10 cellular contexts compared by ENCODE assay signal in the genomic region with DNA sequence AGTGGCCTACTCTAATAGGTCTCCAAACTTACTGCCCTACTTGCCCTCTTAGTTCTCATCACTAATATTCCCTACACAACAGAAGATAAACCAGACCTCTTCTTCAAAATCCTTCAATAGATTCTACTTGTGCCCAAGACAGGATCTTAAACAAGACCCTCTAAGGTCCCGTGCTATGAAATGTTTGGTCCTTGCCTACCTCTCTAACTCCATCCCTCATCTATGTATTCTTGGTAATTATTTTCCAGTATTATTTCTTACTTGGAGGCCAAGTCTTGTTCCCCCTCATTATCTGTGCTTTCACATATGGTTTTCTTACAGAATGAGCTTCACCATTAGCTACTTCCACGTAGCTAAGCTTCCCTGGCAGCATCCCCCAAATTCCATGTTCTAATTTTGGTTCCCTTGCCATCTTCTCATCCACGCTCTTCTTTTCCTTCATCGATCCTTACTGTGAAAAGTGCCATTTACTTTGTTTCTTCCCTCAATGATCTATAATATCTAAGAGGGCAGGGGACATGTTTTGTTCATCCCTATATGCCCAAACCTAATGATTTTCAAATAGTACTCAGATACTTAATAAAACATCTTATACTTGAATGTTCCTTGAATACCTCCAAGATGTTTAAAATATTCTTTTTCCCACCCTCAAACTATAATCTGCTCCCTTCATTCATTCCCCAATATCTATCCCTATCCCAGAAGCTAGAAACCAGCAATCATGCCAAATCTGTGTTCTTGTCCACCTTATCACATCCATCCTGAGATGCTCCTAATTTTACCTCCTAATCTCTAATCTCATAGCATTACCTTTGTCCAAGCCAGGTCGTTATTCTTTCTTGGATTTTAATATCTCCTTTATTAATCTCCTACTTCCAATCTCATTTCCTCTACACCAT. TPM values are rescaled to one million over a fixed set of nuclear protein-coding genes. Genes with fewer than 3 reads are reported as not detected.
DNase-seq lines count a peak whose midpoint lies in the region; ATAC-seq, FAIRE-seq and TF ChIP-seq lines count a peak whose summit lies in the region.
"Had no signal": no experiment of that assay in that cellular context is flagged by ENCODE, and none has a peak within 500 bp of the region (broad histone marks: within the 10 kb centered on the region; RNA-seq: fewer than 3 reads in every experiment).

No MANE protein-coding gene starts in this region.

- peak in 1 of 2 donors; percentile 1 for ATAC-seq in activated T-cell treated with anti-CD3 and anti-CD28 coated beads, Interleukin-2, amount 50 U/mL, for 72 hours (replicated peaks in 1 of 2)
- ATAC-seq in T-cell (replicated peaks in 1 of 4) (no peak), GM19467 (IDR thresholded peaks at IDR 0.05; ENCODE audit: unreplicated experiment) (no peak)
- ATAC-seq in stimulated activated naive B cell treated with anti-CD40 and anti-IgM and Interleukin-4, amounts not matched to agents 10 μg/mL and 1 μg/mL and 100 μg/mL, for 72 hours (replicated peaks): no peak

- no peaks in the 10 kb centered on the region for H3K27me3 Mint-ChIP-seq in activated T-cell treated with anti-CD3 and anti-CD28 coated beads, Interleukin-2, amount 50 U/mL, for 72 hours (ENCODE audit: low read depth)
- no peaks in the 10 kb centered on the region for H3K27me3 Mint-ChIP-seq in T-cell
- no peaks in the 10 kb centered on the region for H3K27me3 Mint-ChIP-seq in stimulated activated naive B cell treated with anti-CD40 and anti-IgM and Interleukin-4, amounts not matched to agents 10 μg/mL and 1 μg/mL and 100 μg/mL, for 72 hours

- H3K27ac Mint-ChIP-seq in activated T-cell treated with anti-CD3 and anti-CD28 coated beads, Interleukin-2, amount 50 U/mL, for 72 hours: peak overlapping the region; percentile 86
- peak overlapping the region in 1 of 2 donors; percentile 8 for H3K27ac Mint-ChIP-seq in T-cell
- peak overlapping the region; percentile 27 for H3K27ac Mint-ChIP-seq in stimulated activated naive B cell treated with anti-CD40 and anti-IgM and Interleukin-4, amounts not matched to agents 10 μg/mL and 1 μg/mL and 100 μg/mL, for 72 hours

- H3K27ac ChIP-seq in kidney (ENCODE audit: low read depth in 2 of 2, low read length in 2 of 2): no peak overlapping the region

- no peaks in the 10 kb centered on the region for H3K27me3 ChIP-seq in endocrine pancreas (ENCODE audit: control insufficient read depth, insufficient read depth, low read length)

- peaks cover 94% of the 10 kb centered on the region for H3K4me1 Mint-ChIP-seq in activated T-cell treated with anti-CD3 and anti-CD28 coated beads, Interleukin-2, amount 50 U/mL, for 72 hours (ENCODE audit: low read depth)
- peaks cover 87 to 91% (median 87%) of the 10 kb centered on the region in 3 donors for H3K4me1 Mint-ChIP-seq in T-cell
- H3K4me1 Mint-ChIP-seq in stimulated activated naive B cell treated with anti-CD40 and anti-IgM and Interleukin-4, amounts not matched to agents 10 μg/mL and 1 μg/mL and 100 μg/mL, for 72 hours: peaks cover 47 to 82% of the 10 kb centered on the region in 2 donors

- H3K9ac ChIP-seq in endocrine pancreas (ENCODE audit: control insufficient read depth, insufficient read depth, low read length) (no peak overlapping the region), kidney (ENCODE audit: low read length in 2 of 2) (peak overlapping the region in 1 of 2 donors; percentile 42)

- H3K9me3 ChIP-seq in endocrine pancreas (ENCODE audit: control insufficient read depth, low read length) (no peaks in the 10 kb centered on the region), kidney (ENCODE audit: control insufficient read depth in 1 of 2, low read length in 2 of 2) (no peaks in the 10 kb centered on the region)

- TF ChIP-seq CTCF in GM10248 (IDR thresholded peaks at IDR 0.05; ENCODE audit: control extremely low read depth, extremely low read depth, low read depth, missing control alignments) (no peak), kidney (IDR thresholded peaks at IDR 0.05; ENCODE audit: borderline replicate concordance, extremely low read depth, insufficient read depth) (no peak)

- peaks cover 40 to 68% of the 10 kb centered on the region in 2 donors for H3K36me3 Mint-ChIP-seq in activated T-cell treated with anti-CD3 and anti-CD28 coated beads, Interleukin-2, amount 50 U/mL, for 72 hours (ENCODE audit: insufficient read depth in 2 of 2)
- H3K36me3 Mint-ChIP-seq in T-cell: peaks cover 58% of the 10 kb centered on the region
- H3K36me3 Mint-ChIP-seq in stimulated activated naive B cell treated with anti-CD40 and anti-IgM and Interleukin-4, amounts not matched to agents 10 μg/mL and 1 μg/mL and 100 μg/mL, for 72 hours: peaks cover 42 to 73% of the 10 kb centered on the region in 2 donors

- no peaks in the 10 kb centered on the region for H3K36me3 ChIP-seq in endocrine pancreas (ENCODE audit: control insufficient read depth, insufficient read depth, low read length)
- H3K36me3 ChIP-seq in kidney (ENCODE audit: control insufficient read depth in 1 of 2, insufficient read depth in 2 of 2, low read length in 2 of 2): peaks cover 20 to 42% of the 10 kb centered on the region in 2 donors

- intact Hi-C loops in kidney (cut with DNase I): no loop called here

- CTCF ChIA-PET in T-cell (lab: Charles Lee): interaction anchor here in 1 of 2 donors (0.6 kb wide), 1 partner anchor 43 kb away, joined by 3 read pairs; no protein-coding TSS in a partner anchor
- CTCF ChIA-PET in GM10248 (lab: Yijun Ruan, JAX): no interaction called here

- no peak for DNase-seq in activated T-cell treated with anti-CD3 and anti-CD28 coated beads, Interleukin-2, amount 50 U/mL, for 72 hours
- DNase-seq in activated T-cell treated with anti-CD3 and anti-CD28 coated beads for 4 hours (no peak), T-cell (no peak), GM10248 (ENCODE audit: extremely low spot score) (no peak), kidney (no peak)
- no peak for DNase-seq in stimulated activated naive B cell treated with anti-CD40 and anti-IgM and Interleukin-4, amounts not matched to agents 10 μg/mL and 1 μg/mL and 100 μg/mL, for 72 hours
- DNase-seq: central memory CD4-positive, alpha-beta T cell; GF-D8 had no signal

- POLR2A ChIA-PET in T-cell (lab: Charles Lee): interaction anchor here (0.6 to 7.2 kb wide), 5 partner anchors 7 to 771 kb away, joined by 3 to 88 read pairs (median 4); no protein-coding TSS in a partner anchor
- POLR2A ChIA-PET in GM10248 (lab: Yijun Ruan, JAX): interaction anchor here (0.6 kb wide), 1 partner anchor 11 kb away, joined by 3 read pairs; no protein-coding TSS in a partner anchor

- H3K4me1 ChIP-seq in endocrine pancreas (ENCODE audit: control insufficient read depth, insufficient read depth, low read length) (peaks cover 31% of the 10 kb centered on the region), kidney (ENCODE audit: control insufficient read depth in 1 of 2, insufficient read depth in 1 of 2, low read depth in 1 of 2, low read length in 2 of 2) (peaks cover 26 to 30% of the 10 kb centered on the region in 2 donors)

- no peaks in the 10 kb centered on the region for H3K9me3 Mint-ChIP-seq in activated T-cell treated with anti-CD3 and anti-CD28 coated beads, Interleukin-2, amount 50 U/mL, for 72 hours
- H3K9me3 Mint-ChIP-seq in T-cell: no peaks in the 10 kb centered on the region
- no peaks in the 10 kb centered on the region for H3K9me3 Mint-ChIP-seq in stimulated activated naive B cell treated with anti-CD40 and anti-IgM and Interleukin-4, amounts not matched to agents 10 μg/mL and 1 μg/mL and 100 μg/mL, for 72 hours

- H3K4me3 ChIP-seq in endocrine pancreas (ENCODE audit: control insufficient read depth, insufficient read depth, low read length) (peak overlapping the region; percentile 9), kidney (ENCODE audit: low read length in 2 of 2) (no peak overlapping the region)

- no peak for FAIRE-seq in kidney (lab: Jason Lieb, UNC)

- peak overlapping the region; percentile 81 to 91 for H3K4me3 Mint-ChIP-seq in activated T-cell treated with anti-CD3 and anti-CD28 coated beads, Interleukin-2, amount 50 U/mL, for 72 hours
- H3K4me3 Mint-ChIP-seq in T-cell: peak overlapping the region; percentile 18 to 53 (median 46)
- peak overlapping the region; percentile 24 to 60 for H3K4me3 Mint-ChIP-seq in stimulated activated naive B cell treated with anti-CD40 and anti-IgM and Interleukin-4, amounts not matched to agents 10 μg/mL and 1 μg/mL and 100 μg/mL, for 72 hours

RNA-seq across cellular contexts. Expression of gene HNRNPC, which starts 10.1 kb away (rescaled TPM):
- total RNA-seq in activated T-cell treated with anti-CD3 and anti-CD28 coated beads, Interleukin-2, amount 50 U/mL, for 72 hours: 1,000 to 10,000 TPM; 1,220 to 1,492 TPM
- total RNA-seq in T-cell: 100 to 1,000 TPM; 417 to 530 (median 441) TPM
- 398 TPM for total RNA-seq in kidney
- 462 TPM for polyA plus RNA-seq in kidney (ENCODE audit: insufficient read depth, low read depth, low replicate concordance)

RNA-seq across cellular contexts. Expression of gene RPGRIP1, which starts 20.7 kb away (rescaled TPM):
- total RNA-seq in activated T-cell treated with anti-CD3 and anti-CD28 coated beads, Interleukin-2, amount 50 U/mL, for 72 hours: not detected
- total RNA-seq in T-cell (under 1 TPM in 2 of 5 donors, not detected in 3; 0.16 to 0.76 TPM), kidney (0.47 TPM)
- not detected for polyA plus RNA-seq in kidney (ENCODE audit: insufficient read depth, low read depth, low replicate concordance)
